Comparison of ENCODE assay signal across 8 cellular contexts in genomic region chr6:32796848-32797776, GRCh38. TPM values are rescaled to one million over a fixed set of nuclear protein-coding genes. Genes with fewer than 3 reads are reported as not detected.
DNase-seq lines count a peak whose midpoint lies in the region; ATAC-seq and TF ChIP-seq lines count a peak whose summit lies in the region.

No MANE protein-coding gene starts in this region.

- H3K27me3 ChIP-seq in foreskin keratinocyte (peaks cover 49% of the 10 kb centered on the region), neuron (ENCODE audit: insufficient read depth, low read length) (peaks cover 20% of the 10 kb centered on the region), stomach (peaks cover 0 to 78% (median 0%) of the 10 kb centered on the region in 3 donors)

- H3K4me1 ChIP-seq in foreskin keratinocyte = no peaks in the 10 kb centered on the region
- no peaks in the 10 kb centered on the region for H3K4me1 ChIP-seq in neuron (ENCODE audit: insufficient read depth, low read length)
- peaks cover 0 to 12% (median 9%) of the 10 kb centered on the region in 4 donors for H3K4me1 ChIP-seq in stomach

- H3K9me3 ChIP-seq in neuron (ENCODE audit: low read length) (no peaks in the 10 kb centered on the region), stomach (peaks cover 0 to 7% (median 2%) of the 10 kb centered on the region in 4 donors)

- intact Hi-C loops in stomach (cut with DNase I; ENCODE audit: low total_unique reads) = loop anchor here (5.0 kb wide), 1 partner anchor 385 kb away; no protein-coding TSS in a partner anchor

- peak overlapping the region; percentile 38 for H2AFZ ChIP-seq in neuron (ENCODE audit: low read depth, low read length)

- H3K27ac ChIP-seq in foreskin keratinocyte = no peak overlapping the region
- H3K27ac ChIP-seq in stomach = no peak overlapping the region

- DNase-seq in COLO829 (ENCODE audit: low spot score) = peak; percentile 61
- peak; percentile 68 for DNase-seq in RPMI8226
- DNase-seq in activated T-helper 9 cell treated with anti-CD3 and anti-CD28 coated beads, Interleukin-2, amount 50 U/mL, for 16 hours (ENCODE audit: low read depth) = peak; percentile 64
- peak; percentile 55 to 73 for DNase-seq in foreskin keratinocyte
- peak; percentile 85 for DNase-seq in stomach

- no peak for TF ChIP-seq EP300 in stomach (IDR thresholded peaks at IDR 0.05)

- ATAC-seq in HG03439 (IDR thresholded peaks at IDR 0.05; ENCODE audit: unreplicated experiment) = peak; percentile 71
- peak; percentile 44 for ATAC-seq in foreskin keratinocyte
- ATAC-seq in GM21526 (IDR thresholded peaks at IDR 0.05; ENCODE audit: low FRiP score, unreplicated experiment) = no peak

- H3K4me3 ChIP-seq in neuron (ENCODE audit: low read length) = peak overlapping the region; percentile 11
- no peak overlapping the region for H3K4me3 ChIP-seq in stomach

- no peak for TF ChIP-seq POLR2A in stomach (IDR thresholded peaks at IDR 0.05)

- TF ChIP-seq CTCF in foreskin keratinocyte (conservative IDR thresholded peaks at IDR 0.05) (peak; percentile 86), stomach (IDR thresholded peaks at IDR 0.05) (peak in 5 of 7 experiments; percentile 86 to 94 (median 90))

- WGBS in stomach, 5 donors = 9 to 12% (median 11%) methylated on average over 30 of the region's 30 CpGs

- H3K36me3 ChIP-seq in neuron (ENCODE audit: insufficient read depth, low read length) (no peaks in the 10 kb centered on the region), stomach (no peaks in the 10 kb centered on the region)

RNA-seq across cellular contexts. Expression of gene HLA-DOB, which starts 19.7 kb away (rescaled TPM):
- total RNA-seq in foreskin keratinocyte (3.0 and 3.4 TPM in 2 replicates), stomach (10 to 100 TPM in 1 of 5 donors, 1 to 10 TPM in 2, not detected in 2; 1.3 to 62.9 (median 2.9) TPM)
- polyA plus RNA-seq in foreskin keratinocyte (3.0 and 3.5 TPM in 2 replicates), stomach (1 to 10 TPM in 2 of 3 donors, under 1 TPM in 1; 0.81 to 5.0 (median 1.2) TPM)

RNA-seq across cellular contexts. Expression of gene HLA-DQB2, which starts 33.8 kb away (rescaled TPM):
- total RNA-seq in foreskin keratinocyte (not detected in 2 replicates), stomach (1 to 10 TPM in 2 of 5 donors, not detected in 3; 1.1 to 4.9 TPM)
- polyA plus RNA-seq in foreskin keratinocyte (not detected in 2 replicates), stomach (1 to 10 TPM in 1 of 3 donors, not detected in 2; 1.6 TPM)

RNA-seq across cellular contexts. Expression of gene TAP2, which starts 41.4 kb away (rescaled TPM):
- total RNA-seq in foreskin keratinocyte (52.8 and 67.4 TPM in 2 replicates), stomach (100 to 1,000 TPM in 1 of 5 donors, 10 to 100 TPM in 3, 1 to 10 TPM in 1; 3.8 to 449 (median 12.2) TPM)
- polyA plus RNA-seq in foreskin keratinocyte (52.7 and 64.8 TPM in 2 replicates), stomach (10 to 100 TPM in 1 of 3 donors, 1 to 10 TPM in 2; 1.2 to 24.6 (median 4.4) TPM)

RNA-seq across cellular contexts. Expression of gene PSMB8, which starts 46.7 kb away (rescaled TPM):
- 88.1 and 89.7 TPM in 2 replicates for total RNA-seq in foreskin keratinocyte
- polyA plus RNA-seq in foreskin keratinocyte = 119 and 125 TPM in 2 replicates
- total RNA-seq in stomach = 10 to 100 TPM in 3 of 5 donors, 1 to 10 TPM in 2; 2.7 to 32.1 (median 16.7) TPM
- 100 to 1,000 TPM in 2 of 3 donors, 10 to 100 TPM in 1; 88.6 to 177 (median 124) TPM for polyA plus RNA-seq in stomach

RNA-seq across cellular contexts. Expression of gene HLA-DQA2, which starts 55.9 kb away (rescaled TPM):
- total RNA-seq in foreskin keratinocyte (not detected in 2 replicates), stomach (1 to 10 TPM in 1 of 5 donors, not detected in 4; 3.3 TPM)
- polyA plus RNA-seq in foreskin keratinocyte (not detected in 2 replicates), stomach (under 1 TPM in 1 of 3 donors, not detected in 2; 0.23 TPM)
